Comparison of ENCODE assay signal across 26 cellular contexts in the genomic region with DNA sequence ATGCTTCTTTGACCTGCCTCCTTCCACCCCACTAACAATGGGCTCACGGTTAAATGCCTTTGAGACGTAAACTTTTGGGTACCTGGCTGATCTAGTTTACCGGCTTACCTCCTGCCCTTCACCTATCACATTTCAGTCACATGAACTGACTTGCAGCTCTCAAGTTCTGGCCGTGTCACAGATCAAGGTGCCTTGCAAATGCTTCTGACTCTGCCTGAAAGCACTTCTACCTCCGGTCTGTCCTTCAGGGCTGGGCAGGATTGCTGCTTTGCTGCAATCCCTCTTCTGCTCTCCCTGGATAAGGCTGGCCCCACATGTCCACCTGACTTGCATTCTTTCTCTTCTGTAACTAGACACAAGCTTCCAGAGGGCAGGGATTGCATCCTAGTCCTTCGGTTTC.
"Had no signal": no experiment of that assay in that cellular context is flagged by ENCODE, and none has a peak within 500 bp of the region (broad histone marks: within the 10 kb centered on the region; RNA-seq: fewer than 3 reads in every experiment).

No MANE protein-coding gene starts in this region.

- H3K9me3 ChIP-seq: esophagus squamous epithelium, heart right ventricle, left ventricle myocardium inferior, mucosa of descending colon, testis, uterus had no signal

- H3K27ac ChIP-seq: epithelial cell of prostate, esophagus squamous epithelium, heart right ventricle, left ventricle myocardium inferior, skin epidermis, testis, uterus, WERI-Rb-1 had no signal

- ATAC-seq: activated naive CD8-positive, alpha-beta T cell treated with anti-CD3 and anti-CD28 coated beads, Interleukin-2, amount 50 U/mL, for 24 hours; heart right ventricle; mucosa of descending colon; natural killer cell treated with Interleukin-12 subunit alpha and Interleukin-12 subunit beta and Interleukin-15 and Interleukin-18, amount 100 ng/mL, for 72 hours; sciatic nerve; stimulated activated naive CD8-positive, alpha-beta T cell treated with anti-CD3 and anti-CD28 coated beads, Interleukin-15, Interleukin-2, amounts not matched to agents 100 U/mL and 50 U/mL, for 24 hours; T-helper 17 cell had no signal

- H3K27me3 ChIP-seq: testis, uterus had no signal

- H3K36me3 ChIP-seq: esophagus squamous epithelium, heart right ventricle, left ventricle myocardium inferior, uterus, WERI-Rb-1 had no signal

- H3K4me1 ChIP-seq: esophagus squamous epithelium, heart right ventricle, left ventricle myocardium inferior, testis, uterus had no signal

- DNase-seq: activated CD4-positive, alpha-beta memory T cell treated with anti-CD3 and anti-CD28 coated beads for 36 hours; activated CD4-positive, alpha-beta T cell treated with anti-CD3 and anti-CD28 coated beads, Interleukin-2, amount 10 ng/mL, durations not matched to agents 24 days and 14 days; activated CD4-positive, CD25-positive, alpha-beta regulatory T cell treated with anti-CD3 and anti-CD28 coated beads, Interleukin-2, amount 50 U/mL, for 72 hours; activated naive CD8-positive, alpha-beta T cell treated with anti-CD3 and anti-CD28 coated beads, Interleukin-2, amount 50 U/mL, for 24 hours; activated T-cell treated with anti-CD3 and anti-CD28 coated beads, Interleukin-2, amount 50 U/mL, for 48 hours; amygdala; central memory CD4-positive, alpha-beta T cell; esophagus squamous epithelium; foreskin melanocyte; heart right ventricle; left ventricle myocardium inferior; mucosa of descending colon; stimulated activated CD4-positive, alpha-beta T cell treated with anti-CD3 and anti-CD28 coated beads, Interleukin-12 subunit alpha, Interleukin-12 subunit beta, amount 100 ng/mL, for 4 hours; stimulated activated CD4-positive, alpha-beta T cell treated with anti-CD3 and anti-CD28 coated beads, Interleukin-4, amount 100 ng/mL, for 1 hour; stimulated activated naive CD8-positive, alpha-beta T cell treated with anti-CD3 and anti-CD28 coated beads, Interleukin-15, Interleukin-2, amounts not matched to agents 100 U/mL and 50 U/mL, for 24 hours; T-helper 17 cell; T1000; testis; trophoblast cell; uterus; WERI-Rb-1 had no signal

- H3K4me3 ChIP-seq: esophagus squamous epithelium, heart right ventricle, left ventricle myocardium inferior, lung, mucosa of descending colon, skin epidermis, testis, uterus had no signal
